In the genomic region with DNA sequence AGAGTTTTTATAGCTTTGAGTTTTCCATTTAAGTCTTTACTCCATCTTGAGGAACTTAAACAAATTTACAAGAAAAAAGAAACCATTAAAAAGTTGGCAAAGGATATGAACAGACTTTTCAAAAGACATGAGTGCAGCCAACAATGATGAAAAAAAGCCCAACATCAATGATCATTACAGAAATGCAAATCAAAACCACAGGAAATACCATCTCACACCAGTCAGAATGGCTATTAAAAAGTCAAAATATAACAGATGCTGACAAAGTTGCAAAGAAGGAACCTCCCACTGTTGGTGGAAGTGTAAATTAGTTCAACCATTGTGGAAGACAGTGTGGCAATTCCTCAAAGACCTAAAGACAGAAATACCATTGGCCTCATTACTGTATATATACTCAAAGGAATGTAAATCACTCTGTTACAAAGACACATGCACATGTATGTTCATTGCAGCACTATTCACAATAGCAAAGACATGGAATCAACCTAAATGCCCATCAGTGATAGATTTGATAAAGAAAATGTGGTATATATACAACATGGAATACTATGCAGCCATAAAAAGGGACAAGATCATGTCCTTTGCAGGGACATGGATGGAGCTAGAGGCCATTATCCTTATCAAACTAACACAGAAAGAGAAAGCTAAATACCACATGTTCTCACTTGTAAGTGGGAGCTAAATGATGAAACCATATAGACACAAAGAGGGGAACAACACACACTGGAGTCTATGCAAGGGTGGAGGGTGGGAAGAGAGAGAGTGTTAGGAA, we compare ENCODE assay signal across 7 cellular contexts. TPM values are rescaled to one million over a fixed set of nuclear protein-coding genes. Genes with fewer than 3 reads are reported as not detected.
DNase-seq lines count a peak whose midpoint lies in the region; ATAC-seq, FAIRE-seq and TF ChIP-seq lines count a peak whose summit lies in the region.
"Not testable (repeated sequence)": the region's sequence is repeated elsewhere in the genome, so short reads cannot be mapped to it uniquely, and the experiment has no call there.

No MANE protein-coding gene starts in this region.

- dilution Hi-C loops in endothelial cell of umbilical vein (cut with MboI; ENCODE audit: extremely low pct_ligation_motif_present, low sequenced_read_pairs) = not testable (repeated sequence)

- CTCF ChIA-PET in A673 (lab: Charles Lee) = not testable (repeated sequence)
- CTCF ChIA-PET in endothelial cell of umbilical vein (lab: Charles Lee) = interaction anchor here (1.3 kb wide), 1 partner anchor 10 kb away, joined by 3 read pairs; no protein-coding TSS in a partner anchor

- not testable (repeated sequence) for H3K4me3 ChIP-seq in A673 (ENCODE audit: low read depth, low read length, poor library complexity, severe bottlenecking); astrocyte of the spinal cord (ENCODE audit: low read depth, low read length); endothelial cell of umbilical vein (replicated peaks in 1 of 3; ENCODE audit: insufficient read depth in 1 of 3, low read depth in 1 of 3, low read length in 3 of 3)

- not testable (repeated sequence) for H3K79me2 ChIP-seq in endothelial cell of umbilical vein (ENCODE audit: control insufficient read depth, insufficient read depth, low read length)

- FAIRE-seq in endothelial cell of umbilical vein (lab: Jason Lieb, UNC) = peak; percentile 46

- H3K9me3 ChIP-seq in A673 (ENCODE audit: low read depth, low read length, poor library complexity, severe bottlenecking); endothelial cell of umbilical vein (replicated peaks; ENCODE audit: control insufficient read depth, insufficient read depth, low read length): not testable (repeated sequence)

- POLR2A ChIA-PET in A673 (lab: Charles Lee; ENCODE audit: low non-redundant PET); endothelial cell of umbilical vein (lab: Charles Lee): not testable (repeated sequence)

- H3K27me3 ChIP-seq in A673 (replicated peaks; ENCODE audit: insufficient read depth, low read depth, low read length, poor library complexity); endothelial cell of umbilical vein (ENCODE audit: control insufficient read depth in 2 of 2, insufficient read depth in 2 of 2, low read length in 2 of 2): not testable (repeated sequence)

- H3K36me3 ChIP-seq in A673 (ENCODE audit: insufficient read depth, low read length, poor library complexity, severe bottlenecking); endothelial cell of umbilical vein (ENCODE audit: control insufficient read depth in 2 of 2, extremely low read depth in 1 of 2, insufficient read depth in 2 of 2, low read length in 2 of 2): not testable (repeated sequence)

- not testable (repeated sequence) for H3K4me1 ChIP-seq in A673 (ENCODE audit: insufficient read depth, low read length, poor library complexity, severe bottlenecking); endothelial cell of umbilical vein (ENCODE audit: control insufficient read depth, extremely low read depth, insufficient read depth, low read length)

- not testable (repeated sequence) for H3K9me1 ChIP-seq in endothelial cell of umbilical vein (replicated peaks; ENCODE audit: control insufficient read depth, extremely low read depth, insufficient read depth, low read length)

- intact Hi-C loops in A673 (cut with micrococcal nuclease; ENCODE audit: unreplicated experiment); endothelial cell of umbilical vein (cut with micrococcal nuclease): not testable (repeated sequence)

- DNase-seq in A673 (ENCODE audit: low spot score) = peak; percentile 91
- peak; percentile 35 for DNase-seq in GM04504 (ENCODE audit: low read depth)
- peak; percentile 27 for DNase-seq in LHCN-M2 (ENCODE audit: low read depth)
- peak; percentile 23 for DNase-seq in astrocyte of the spinal cord (ENCODE audit: low read depth, low spot score)
- DNase-seq in endothelial cell of umbilical vein (ENCODE audit: low read depth, low spot score) = not testable (repeated sequence)
- peak; percentile 32 for DNase-seq in kidney tubule cell (ENCODE audit: low spot score)

- not testable (repeated sequence) for ATAC-seq in SK-N-SH treated with all-trans-retinoic acid at 6 μM for 48 hours

- in situ Hi-C loops in astrocyte of the spinal cord (cut with HindIII; ENCODE audit: low sequenced_read_pairs) = not testable (repeated sequence)

- not testable (repeated sequence) for TF ChIP-seq CTCF in A673 (conservative IDR thresholded peaks at IDR 0.05; ENCODE audit: low read depth, low read length); astrocyte of the spinal cord (IDR thresholded peaks at IDR 0.05; ENCODE audit: low read depth, low read length); endothelial cell of umbilical vein (IDR thresholded peaks at IDR 0.05; ENCODE audit: extremely low read depth in 1 of 2, insufficient read depth in 1 of 2, low read depth in 1 of 2, low read length in 2 of 2)

- not testable (repeated sequence) for H4K20me1 ChIP-seq in endothelial cell of umbilical vein (replicated peaks; ENCODE audit: control insufficient read depth, extremely low read depth, insufficient read depth, low read length)

- H3K9ac ChIP-seq in endothelial cell of umbilical vein (replicated peaks; ENCODE audit: extremely low read depth, insufficient read depth, low read length) = not testable (repeated sequence)

- TF ChIP-seq POLR2A in endothelial cell of umbilical vein (IDR thresholded peaks at IDR 0.05; ENCODE audit: low read depth, low read length) = not testable (repeated sequence)

- H2AFZ ChIP-seq in endothelial cell of umbilical vein (ENCODE audit: low read depth, low read length) = not testable (repeated sequence)

- not testable (repeated sequence) for H3K4me2 ChIP-seq in endothelial cell of umbilical vein (ENCODE audit: insufficient read depth, low read length)

- peak overlapping the region; percentile 3 for H3K27ac ChIP-seq in A673 (ENCODE audit: low read depth, low read length, poor library complexity, severe bottlenecking)
- H3K27ac ChIP-seq in endothelial cell of umbilical vein (ENCODE audit: insufficient read depth, low read depth, low read length) = not testable (repeated sequence)

- not testable (repeated sequence) for BruUV-seq in A673 (replicated peaks; lab: Mats Ljungman, UMichigan); endothelial cell of umbilical vein (replicated peaks; lab: Mats Ljungman, UMichigan)

TF ChIP-seq in SK-N-SH treated with all-trans-retinoic acid at 6 μM for 48 hours, 23 proteins besides CTCF, POLR2A, EP300 and RAD21:
- peak; percentile 52; the same call in 1 of the 2 replicates for TF ChIP-seq ZNF8 (CRISPR knock-in tag; IDR thresholded peaks at IDR 0.05)

RNA-seq across cellular contexts. Expression of a gene that starts 35.9 kb away (rescaled TPM):
- 31.4 and 33.3 TPM in 2 replicates for total RNA-seq in A673 (2021)
- 28.4 and 31.7 TPM in 2 replicates for total RNA-seq in LHCN-M2 (2014; rRNA removed)
- 23.3 TPM for polyA plus RNA-seq in LHCN-M2 (2012)
- total RNA-seq in endothelial cell of umbilical vein = 25.0 and 31.3 TPM in 2 replicates
- polyA plus RNA-seq in endothelial cell of umbilical vein = 12.0 and 16.0 TPM in 2 replicates
- polyA plus RNA-seq in endothelial cell of umbilical vein (2011; cell fraction: cytosol; rRNA removed) = 11.3 TPM in 2 replicates
- polyA plus RNA-seq in endothelial cell of umbilical vein (2011; cell fraction: nucleus; rRNA removed) = 17.0 and 18.4 TPM in 2 replicates
- 12.4 and 14.3 TPM in 2 replicates for polyA plus RNA-seq in endothelial cell of umbilical vein (2012)
- polyA minus RNA-seq in endothelial cell of umbilical vein = 38.6 and 43.0 TPM in 2 replicates
- polyA minus RNA-seq in endothelial cell of umbilical vein (2011; cell fraction: cytosol; rRNA and poly(A)+ RNA removed) = 0.61 TPM
- polyA minus RNA-seq in endothelial cell of umbilical vein (2011; cell fraction: nucleus; rRNA and poly(A)+ RNA removed) = 36.8 and 51.9 TPM in 2 replicates

RNA-seq across cellular contexts. Expression of a gene that starts 55.1 kb away (rescaled TPM):
- total RNA-seq in A673 (2021) = 39.7 and 41.1 TPM in 2 replicates
- 72.5 and 76.1 TPM in 2 replicates for total RNA-seq in LHCN-M2 (2014; rRNA removed)
- 50.4 TPM for polyA plus RNA-seq in LHCN-M2 (2012)
- 54.5 and 57.3 TPM in 2 replicates for total RNA-seq in endothelial cell of umbilical vein
- polyA plus RNA-seq in endothelial cell of umbilical vein = 28.7 and 32.1 TPM in 2 replicates
- polyA plus RNA-seq in endothelial cell of umbilical vein (2011; cell fraction: cytosol; rRNA removed) = 22.7 and 22.8 TPM in 2 replicates
- 16.6 and 18.5 TPM in 2 replicates for polyA plus RNA-seq in endothelial cell of umbilical vein (2011; cell fraction: nucleus; rRNA removed)
- 30.1 and 38.2 TPM in 2 replicates for polyA plus RNA-seq in endothelial cell of umbilical vein (2012)
- 94.4 and 108 TPM in 2 replicates for polyA minus RNA-seq in endothelial cell of umbilical vein
- polyA minus RNA-seq in endothelial cell of umbilical vein (2011; cell fraction: cytosol; rRNA and poly(A)+ RNA removed) = 47.3 TPM
- 22.3 and 26.4 TPM in 2 replicates for polyA minus RNA-seq in endothelial cell of umbilical vein (2011; cell fraction: nucleus; rRNA and poly(A)+ RNA removed)
